ENCODE assay signal across 10 cellular contexts in the genomic region with DNA sequence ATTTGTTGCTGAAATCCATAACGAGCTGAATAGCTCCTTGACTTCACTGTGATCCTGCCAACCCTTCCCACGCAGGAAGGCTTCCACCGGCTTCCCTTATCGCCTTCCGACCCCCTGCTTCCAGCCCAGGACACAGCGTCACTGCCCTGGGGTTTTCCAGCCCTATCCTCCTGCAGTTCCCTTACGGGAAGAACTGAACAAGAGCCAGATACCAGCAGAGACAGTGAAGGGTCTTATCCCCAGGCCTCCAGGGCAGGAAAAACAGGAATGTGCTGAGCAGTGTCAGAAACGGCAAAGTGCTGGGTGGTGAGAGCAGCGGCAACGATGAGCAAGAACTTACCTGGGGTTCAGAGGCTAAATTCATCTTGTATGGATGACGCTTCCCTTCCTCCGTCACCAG. TPM values are rescaled to one million over a fixed set of nuclear protein-coding genes. Genes with fewer than 3 reads are reported as not detected.
DNase-seq lines count a peak whose midpoint lies in the region; ATAC-seq, FAIRE-seq and TF ChIP-seq lines count a peak whose summit lies in the region.
"Had no signal": no experiment of that assay in that cellular context is flagged by ENCODE, and none has a peak within 500 bp of the region (broad histone marks: within the 10 kb centered on the region; RNA-seq: fewer than 3 reads in every experiment).

No MANE protein-coding gene starts in this region.

- POLR2A ChIA-PET in HepG2 (lab: Yijun Ruan, JAX): interaction anchor here (1.6 kb wide), 1 partner anchor 9 kb away, joined by 3 read pairs; no protein-coding TSS in a partner anchor
- POLR2A ChIA-PET in CD4-positive, alpha-beta memory T cell (lab: Charles Lee; ENCODE audit: partially characterized antibody): no interaction called here

- H3K4me3 Mint-ChIP-seq in HFFc6: peak overlapping the region; percentile 38; the same call in 1 of the 2 replicates
- H3K4me3 Mint-ChIP-seq in CD4-positive, alpha-beta memory T cell: no peak overlapping the region

- H3K4me2 ChIP-seq in HepG2 (ENCODE audit: low read depth, low read length) (no peak overlapping the region), smooth muscle cell (peak overlapping the region; percentile 73)

- H3K36me3 ChIP-seq in HepG2 (replicated peaks in 1 of 2; ENCODE audit: control insufficient read depth in 1 of 2, insufficient read depth in 2 of 2, low read length in 2 of 2): peaks cover 14 to 61% of the 10 kb centered on the region in 2 experiments
- no peaks in the 10 kb centered on the region for H3K36me3 ChIP-seq in smooth muscle cell (ENCODE audit: low read depth)
- no peaks in the 10 kb centered on the region for H3K36me3 ChIP-seq in CD4-positive, alpha-beta memory T cell (ENCODE audit: insufficient read depth, low read length)

- WGBS in HepG2 (ENCODE audit: low lambda C conversion rate): 95% methylated on average over 12 of the region's 12 CpGs
- 1% methylated on average over 12 of the region's 12 CpGs for WGBS in smooth muscle cell (ENCODE audit: low lambda C conversion rate)

- H3K36me3 Mint-ChIP-seq in HFFc6 (ENCODE audit: low read depth): peaks cover 39% of the 10 kb centered on the region
- H3K36me3 Mint-ChIP-seq in CD4-positive, alpha-beta memory T cell: no peaks in the 10 kb centered on the region

- no peak overlapping the region for H3K9ac ChIP-seq in HepG2 (ENCODE audit: insufficient read depth, low read depth, low read length)
- H3K9ac ChIP-seq in smooth muscle cell (ENCODE audit: low read depth): peak overlapping the region; percentile 94

- TF ChIP-seq CTCF in HFFc6 (IDR thresholded peaks at IDR 0.05) (no peak), HepG2 (CRISPR knock-in tag; IDR thresholded peaks at IDR 0.05) (no peak), smooth muscle cell (IDR thresholded peaks at IDR 0.05; ENCODE audit: borderline replicate concordance, insufficient read depth, poor library complexity, severe bottlenecking) (no peak)

- H3K27me3 Mint-ChIP-seq in HFFc6 (ENCODE audit: insufficient read depth): peaks cover 4% of the 10 kb centered on the region
- peaks cover 0 to under 1% of the 10 kb centered on the region in 2 donors for H3K27me3 Mint-ChIP-seq in CD4-positive, alpha-beta memory T cell

- FAIRE-seq in HepG2 (lab: Jason Lieb, UNC): no peak

- peaks cover 51% of the 10 kb centered on the region for H3K4me1 ChIP-seq in HepG2 (ENCODE audit: insufficient read depth, low read length)
- peaks cover 37% of the 10 kb centered on the region for H3K4me1 ChIP-seq in smooth muscle cell (ENCODE audit: low read depth)
- no peaks in the 10 kb centered on the region for H3K4me1 ChIP-seq in CD4-positive, alpha-beta memory T cell (ENCODE audit: insufficient read depth, low read length)

- peaks cover 57% of the 10 kb centered on the region for H3K4me1 Mint-ChIP-seq in HFFc6 (ENCODE audit: low read depth)
- H3K4me1 Mint-ChIP-seq in CD4-positive, alpha-beta memory T cell: peaks cover 0 to 7% (median 3%) of the 10 kb centered on the region in 4 donors

- H4K20me1 ChIP-seq in HepG2 (ENCODE audit: insufficient read depth, low read length) (no peaks in the 10 kb centered on the region), smooth muscle cell (ENCODE audit: low read depth) (no peaks in the 10 kb centered on the region)

- peaks cover 38% of the 10 kb centered on the region for H3F3A ChIP-seq in smooth muscle cell (ENCODE audit: low read depth)

- no peaks in the 10 kb centered on the region for H3K9me3 Mint-ChIP-seq in HFFc6
- no peaks in the 10 kb centered on the region for H3K9me3 Mint-ChIP-seq in CD4-positive, alpha-beta memory T cell

- ATAC-seq in HepG2 (no peak), HG02678 (IDR thresholded peaks at IDR 0.05; ENCODE audit: unreplicated experiment) (no peak)

- CTCF ChIA-PET in HepG2 (lab: Yijun Ruan, JAX; ENCODE audit: low intra/inter-chr PET ratio, low total read pairs): no interaction called here
- CTCF ChIA-PET in CD4-positive, alpha-beta memory T cell (lab: Charles Lee; ENCODE audit: partially characterized antibody): no interaction called here

- TF ChIP-seq RAD21 in HepG2 (CRISPR knock-in tag; IDR thresholded peaks at IDR 0.05): no peak

- in situ Hi-C loops in HepG2 (cut with HindIII; ENCODE audit: extremely low pct_ligation_motif_present, low pct_unique_long_range_greater_than_20kb): no loop called here

- H3K27me3 ChIP-seq in HepG2 (ENCODE audit: control insufficient read depth in 1 of 2, insufficient read depth in 2 of 2, low read length in 2 of 2) (no peaks in the 10 kb centered on the region), smooth muscle cell (ENCODE audit: low read depth) (no peaks in the 10 kb centered on the region)
- no peaks in the 10 kb centered on the region for H3K27me3 ChIP-seq in CD4-positive, alpha-beta memory T cell (ENCODE audit: insufficient read depth, low read length)

- H2AFZ ChIP-seq in HepG2 (ENCODE audit: low read length): no peak overlapping the region
- no peak overlapping the region for H2AFZ ChIP-seq in smooth muscle cell (ENCODE audit: low read depth)

- H3K79me2 ChIP-seq in HepG2 (ENCODE audit: insufficient read depth, low read length): peaks cover 23% of the 10 kb centered on the region
- H3K79me2 ChIP-seq in smooth muscle cell (ENCODE audit: low read depth): peaks cover 41% of the 10 kb centered on the region

- no peak for DNase-seq in HFFc6
- peak; percentile 96 for DNase-seq in dermis blood vessel endothelial cell
- no peak for DNase-seq in HepG2 (ENCODE audit: low spot score)
- peak; percentile 57 for DNase-seq in smooth muscle cell (lab: John Stamatoyannopoulos, UW; ENCODE audit: unreplicated experiment)
- DNase-seq in CD4-positive, alpha-beta memory T cell: no peak
- no peak for DNase-seq in NCI-H2081 (lab: John Stamatoyannopoulos, UW)
- DNase-seq in NCI-H524 (lab: John Stamatoyannopoulos, UW): no peak
- DNase-seq: NCI-H187 treated with DMSO at 0.1 percent for 48 hours; stimulated activated naive CD4-positive, alpha-beta T cell treated with Interleukin-2 at 50 U/mL for 16 hours had no signal

- intact Hi-C loops in HepG2 (cut with micrococcal nuclease; ENCODE audit: unreplicated experiment): no loop called here
- intact Hi-C loops in CD4-positive, alpha-beta memory T cell (cut with micrococcal nuclease): no loop called here

- no peaks in the 10 kb centered on the region for H3K9me3 ChIP-seq in HepG2 (ENCODE audit: low read length)
- no peaks in the 10 kb centered on the region for H3K9me3 ChIP-seq in smooth muscle cell (replicated peaks; ENCODE audit: low read depth)
- H3K9me3 ChIP-seq in CD4-positive, alpha-beta memory T cell (ENCODE audit: control insufficient read depth in 1 of 2, low read length in 2 of 2): no peaks in the 10 kb centered on the region

- no TSS peak for BruUV-seq in HepG2 (replicated peaks; lab: Mats Ljungman, UMichigan)

- peak overlapping the region; percentile 83 for H3K27ac Mint-ChIP-seq in HFFc6
- H3K27ac Mint-ChIP-seq in CD4-positive, alpha-beta memory T cell: peak overlapping the region in 1 of 7 donors; percentile 79

- TF ChIP-seq EP300 in HepG2 (IDR thresholded peaks at IDR 0.05; ENCODE audit: low read depth in 2 of 2, low read length in 2 of 2): no peak
- no peak for TF ChIP-seq EP300 in HepG2 (CRISPR knock-in tag; IDR thresholded peaks at IDR 0.05; ENCODE audit: borderline replicate concordance)

- no peak for TF ChIP-seq POLR2A in HepG2 (IDR thresholded peaks at IDR 0.05; ENCODE audit: insufficient read depth in 1 of 2, low read depth in 2 of 2, low read length in 2 of 2)

- H3K27ac ChIP-seq in HepG2 (ENCODE audit: extremely low read length, insufficient read depth, low read length) (peak overlapping the region; percentile 80), smooth muscle cell (ENCODE audit: low read depth) (peak overlapping the region; percentile 100)
- H3K27ac ChIP-seq in CD4-positive, alpha-beta memory T cell (ENCODE audit: low read depth, low read length): no peak overlapping the region

- H3K4me3 ChIP-seq in HepG2 (replicated peaks in 1 of 3; ENCODE audit: insufficient read depth in 1 of 3, low read depth in 2 of 3, low read length in 3 of 3) (no peak overlapping the region), smooth muscle cell (no peak overlapping the region)
- H3K4me3 ChIP-seq in CD4-positive, alpha-beta memory T cell (ENCODE audit: low read length in 2 of 2): no peak overlapping the region

TF ChIP-seq in HepG2, 621 proteins besides CTCF, POLR2A, EP300 and RAD21:
- TF ChIP-seq CBX1 (IDR thresholded peaks at IDR 0.05; ENCODE audit: low read depth): no peak

RNA-seq across cellular contexts. Expression of a gene that starts 22.4 kb away (rescaled TPM):
- 100 to 1,000 TPM; 131 to 163 (median 154) TPM for total RNA-seq in HFFc6 (2021; fragmentation: NEBNext Ultra II Directional; extraction: Animal tissue kit (Norgen Biotek cat#: 25700))
- total RNA-seq in dermis blood vessel endothelial cell: 62.5 and 188 TPM in 2 replicates
- total RNA-seq in HepG2 (2016; rRNA removed; fragmentation: Illumina TruSeq; extraction: Trizol): 123 and 183 TPM in 2 replicates
- total RNA-seq in HepG2 (2016; cell fraction: cytosol; rRNA removed; fragmentation: Illumina TruSeq; extraction: Trizol; ENCODE audit: low read depth): 60.3 and 60.8 TPM in 2 replicates
- 116 and 166 TPM in 2 replicates for total RNA-seq in HepG2 (2016; cell fraction: insoluble cytoplasmic fraction; rRNA removed; fragmentation: Illumina TruSeq; extraction: Trizol)
- 123 and 134 TPM in 2 replicates for total RNA-seq in HepG2 (2016; cell fraction: membrane; rRNA removed; fragmentation: Illumina TruSeq; extraction: Trizol)
- 78.1 and 97.1 TPM in 2 replicates for total RNA-seq in HepG2 (2016; cell fraction: nucleus; rRNA removed; fragmentation: Illumina TruSeq; extraction: Trizol)
- 109 and 119 TPM in 2 replicates for polyA plus RNA-seq in HepG2 (2011; rRNA removed)
- 149 and 160 TPM in 2 replicates for polyA plus RNA-seq in HepG2 (2011; cell fraction: cytosol; rRNA removed)
- 55.5 and 63.7 TPM in 2 replicates for polyA plus RNA-seq in HepG2 (2011; cell fraction: nucleus; rRNA removed)
- 173 and 180 TPM in 2 replicates for polyA plus RNA-seq in HepG2 (2012)
- 184 TPM in 2 replicates for polyA plus RNA-seq in HepG2 (2016; cell fraction: cytosol; fragmentation: Illumina TruSeq; extraction: Trizol; ENCODE audit: low read depth)
- 383 and 451 TPM in 2 replicates for polyA plus RNA-seq in HepG2 (2016; cell fraction: insoluble cytoplasmic fraction; fragmentation: Illumina TruSeq; extraction: Trizol; ENCODE audit: low read depth)
- 281 and 307 TPM in 2 replicates for polyA plus RNA-seq in HepG2 (2016; cell fraction: membrane; fragmentation: Illumina TruSeq; extraction: Trizol; ENCODE audit: low read depth)
- polyA plus RNA-seq in HepG2 (2016; cell fraction: nucleus; fragmentation: Illumina TruSeq; extraction: Trizol; ENCODE audit: insufficient read depth, low read depth): 213 and 214 TPM in 2 replicates
- polyA minus RNA-seq in HepG2 (2011; rRNA and poly(A)+ RNA removed; ENCODE audit: low replicate concordance): 16.6 and 146 TPM in 2 replicates
- polyA minus RNA-seq in HepG2 (2011; cell fraction: cytosol; rRNA and poly(A)+ RNA removed): 132 and 136 TPM in 2 replicates
- polyA minus RNA-seq in HepG2 (2011; cell fraction: nucleus; rRNA and poly(A)+ RNA removed): 53.7 and 70.4 TPM in 2 replicates
- total RNA-seq in smooth muscle cell: 72.4 and 102 TPM in 2 replicates
- polyA plus RNA-seq in smooth muscle cell: 187 and 318 TPM in 2 replicates
- total RNA-seq in CD4-positive, alpha-beta memory T cell: 1 to 10 TPM in 1 of 2 experiments, under 1 TPM in 1; 0.90 to 1.5 TPM
- 1 to 10 TPM; 1.3 to 7.3 TPM for polyA plus RNA-seq in CD4-positive, alpha-beta memory T cell

Comparison
In these comparisons a context has a peak if more than half of its experiments do, and no peak if none do; other contexts are left out.
1. DNase-seq: peak in dermis blood vessel endothelial cell (single experiment) and smooth muscle cell (single experiment); none in HFFc6 (single experiment), HepG2 (single experiment), CD4-positive, alpha-beta memory T cell (0 of 5), NCI-H2081 (0 of 2) and NCI-H524 (0 of 2).
2. RNA of a gene that starts 22.4 kb away (total RNA-seq): 131 to 163 TPM in HFFc6, 60.3 to 183 TPM in HepG2, 72.4 to 102 TPM in smooth muscle cell and 62.5 to 188 TPM in dermis blood vessel endothelial cell; 0.90 to 1.5 TPM in CD4-positive, alpha-beta memory T cell; every median in the first group is over 10 times any median in the second.